ENCODE assay signal across 9 cellular contexts in genomic region chr14:96146131-96146771, GRCh38. TPM values are rescaled to one million over a fixed set of nuclear protein-coding genes. Genes with fewer than 3 reads are reported as not detected.
DNase-seq lines count a peak whose midpoint lies in the region; ATAC-seq and TF ChIP-seq lines count a peak whose summit lies in the region.
"Had no signal": no experiment of that assay in that cellular context is flagged by ENCODE, and none has a peak within 500 bp of the region (broad histone marks: within the 10 kb centered on the region; RNA-seq: fewer than 3 reads in every experiment).

No MANE protein-coding gene starts in this region.

- WGBS in mesendoderm (ENCODE audit: extremely low coverage, insufficient coverage, low lambda C conversion rate) = no CpG with 5 or more reads among the region's 4 CpGs
- WGBS in urinary bladder = 45% methylated on average over 4 of the region's 4 CpGs

- no peak overlapping the region for H3K18ac ChIP-seq in mesendoderm (ENCODE audit: low read length)

- H3K36me3 ChIP-seq in mesendoderm (ENCODE audit: control insufficient read depth, insufficient read depth, low read length) (no peaks in the 10 kb centered on the region), urinary bladder (ENCODE audit: insufficient read depth) (no peaks in the 10 kb centered on the region)

- no peak overlapping the region for H4K5ac ChIP-seq in mesendoderm (ENCODE audit: low read length)

- H3K4me1 ChIP-seq in mesendoderm (ENCODE audit: control insufficient read depth, low read depth, low read length) = no peaks in the 10 kb centered on the region
- no peaks in the 10 kb centered on the region for H3K4me1 ChIP-seq in urinary bladder (ENCODE audit: insufficient read depth)

- peak overlapping the region in 1 of 59 donors; percentile 3 for H3K4me3 ChIP-seq in dorsolateral prefrontal cortex
- no peak overlapping the region for H3K4me3 ChIP-seq in mesendoderm (ENCODE audit: low read length)
- H3K4me3 ChIP-seq in urinary bladder (ENCODE audit: low read depth, low read length) = no peak overlapping the region

- H2BK5ac ChIP-seq in mesendoderm (ENCODE audit: low read length) = no peak overlapping the region

- no peak overlapping the region for H2AK5ac ChIP-seq in mesendoderm (ENCODE audit: low read length)

- no peak overlapping the region for H2BK120ac ChIP-seq in mesendoderm (ENCODE audit: low read depth, low read length)

- peak in 25 of 56 donors; percentile 1 to 53 (median 26) for TF ChIP-seq CTCF in dorsolateral prefrontal cortex (IDR thresholded peaks at IDR 0.05 in 54 of 56, conservative IDR thresholded peaks at IDR 0.05 in 2 of 56; ENCODE audit: low read depth in 1 of 56, partially characterized antibody in 56 of 56)
- TF ChIP-seq CTCF in GM10266 (IDR thresholded peaks at IDR 0.05; ENCODE audit: control insufficient read depth, insufficient read depth, low read depth, missing control alignments) = no peak

- no peak overlapping the region for H3K9ac ChIP-seq in mesendoderm (ENCODE audit: low read length)

- ATAC-seq in GM19023 (IDR thresholded peaks at IDR 0.05; ENCODE audit: unreplicated experiment) = no peak

- H3K56ac ChIP-seq in mesendoderm (ENCODE audit: low read length) = no peak overlapping the region

- H3K79me1 ChIP-seq in mesendoderm (ENCODE audit: low read length) = no peaks in the 10 kb centered on the region

- H3K4me2 ChIP-seq in mesendoderm (ENCODE audit: low read length) = no peak overlapping the region

- intact Hi-C loops in dorsolateral prefrontal cortex (cut with DNase I) = loop anchor here in 1 of 2 donors (1.0 to 5.0 kb wide), 4 partner anchors 45 to 129 kb away; partner anchors contain the start of gene BDKRB2

- H3K23ac ChIP-seq in mesendoderm (ENCODE audit: low read length) = no peak overlapping the region

- H3K4ac ChIP-seq in mesendoderm (ENCODE audit: low read depth, low read length) = no peak overlapping the region

- no peak overlapping the region for H4K8ac ChIP-seq in mesendoderm (ENCODE audit: low read depth, low read length)

- H3K79me2 ChIP-seq in mesendoderm (ENCODE audit: control insufficient read depth, insufficient read depth, low read length) = no peaks in the 10 kb centered on the region

- H3K27me3 ChIP-seq in dorsolateral prefrontal cortex = peaks cover 0 to 3% (median 0%) of the 10 kb centered on the region in 45 donors
- no peaks in the 10 kb centered on the region for H3K27me3 ChIP-seq in mesendoderm (ENCODE audit: insufficient read depth, low read length, poor library complexity)

- H3K27ac ChIP-seq in dorsolateral prefrontal cortex = peak overlapping the region in 53 of 59 donors; percentile 0 to 94 (median 71)
- H3K27ac ChIP-seq in mesendoderm (ENCODE audit: low read depth, low read length) = no peak overlapping the region
- H3K27ac ChIP-seq in urinary bladder (ENCODE audit: low read depth) = peak overlapping the region; percentile 12
- H3K27ac ChIP-seq: 22Rv1 had no signal

- no peak overlapping the region for H2BK15ac ChIP-seq in mesendoderm (replicated peaks; ENCODE audit: low read depth)

- peak; percentile 37 for DNase-seq in activated CD8-positive, alpha-beta memory T cell treated with anti-CD3 and anti-CD28 coated beads for 24 hours
- no peak for DNase-seq in activated CD8-positive, alpha-beta memory T cell treated with anti-CD3 and anti-CD28 coated beads, Interleukin-2, amount 50 U/mL, for 4 hours
- peak in 9 of 10 donors; percentile 9 to 79 (median 63) for DNase-seq in dorsolateral prefrontal cortex
- DNase-seq in mesendoderm = peak; percentile 37
- no peak for DNase-seq in GM10266 (ENCODE audit: extremely low spot score)
- no peak for DNase-seq in activated gamma-delta T cell (lab: John Stamatoyannopoulos, UW)

RNA-seq across cellular contexts. Expression of gene BDKRB2, which starts 58.4 kb away (rescaled TPM):
- total RNA-seq in dorsolateral prefrontal cortex (1 to 10 TPM in 73 of 120 experiments, under 1 TPM in 47; 0.23 to 3.5 (median 1.1) TPM), urinary bladder (10.5 TPM)
- 3.1 TPM for polyA plus RNA-seq in mesendoderm (2013, experiment 1 of 2)
- 3.3 TPM for polyA plus RNA-seq in mesendoderm (2013, experiment 2 of 2)
- 30.5 TPM for polyA plus RNA-seq in urinary bladder

Comparison
In these comparisons a context has a peak if more than half of its experiments do, and no peak if none do; other contexts are left out.
1. DNase-seq: peak in activated CD8-positive, alpha-beta memory T cell treated with anti-CD3 and anti-CD28 coated beads for 24 hours (single experiment), dorsolateral prefrontal cortex (9 of 10) and mesendoderm (single experiment); none in activated CD8-positive, alpha-beta memory T cell treated with anti-CD3 and anti-CD28 coated beads, Interleukin-2, amount 50 U/mL, for 4 hours (single experiment), GM10266 (single experiment) and activated gamma-delta T cell (single experiment).